ENCODE assay signal across 13 cellular contexts in the genomic region with DNA sequence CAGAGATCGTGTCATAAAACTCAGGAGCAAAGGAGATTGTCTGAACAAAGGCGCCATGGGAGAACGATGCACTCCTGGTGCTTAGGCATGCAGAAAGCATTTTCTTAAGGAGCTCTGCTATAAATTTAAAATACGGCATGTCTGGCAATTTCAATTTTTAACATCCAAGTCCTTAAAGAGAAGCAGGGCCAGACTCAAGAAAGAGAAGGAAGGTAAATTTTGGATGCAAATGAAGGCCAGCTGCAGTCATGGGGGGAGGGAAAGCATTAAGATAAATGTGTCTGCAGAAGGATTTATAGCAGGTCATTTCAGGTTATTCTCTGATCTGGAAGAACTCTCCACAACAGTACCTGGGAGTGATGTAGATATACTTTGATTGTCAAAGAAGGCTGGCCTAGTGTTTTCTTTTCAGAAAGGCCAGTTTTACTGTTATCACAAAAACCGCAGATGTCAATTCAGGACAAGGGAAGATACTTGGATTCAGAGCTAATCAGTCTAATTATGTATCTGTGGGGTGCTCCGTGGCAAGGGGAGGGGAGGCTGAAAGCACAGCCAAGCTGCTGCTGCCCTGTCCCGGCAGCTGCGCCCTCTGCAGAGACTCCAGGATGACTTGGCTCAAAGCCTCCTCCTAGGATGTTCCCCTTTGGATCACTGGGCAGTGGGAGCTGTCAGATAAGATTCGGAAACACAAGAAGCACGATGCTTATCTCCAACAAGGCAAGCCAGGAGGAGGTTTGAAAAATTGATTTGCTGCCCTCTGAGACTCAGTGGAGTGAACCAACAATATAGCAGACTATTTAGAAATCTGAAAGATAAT.
"Had no signal": no experiment of that assay in that cellular context is flagged by ENCODE, and none has a peak within 500 bp of the region (broad histone marks: within the 10 kb centered on the region; RNA-seq: fewer than 3 reads in every experiment).

No MANE protein-coding gene starts in this region.

- H3K27ac ChIP-seq: breast epithelium, parathyroid adenoma, right atrium auricular region had no signal

- ATAC-seq: activated T-cell treated with anti-CD3 and anti-CD28 coated beads, Interleukin-2, amount 50 U/mL, for 72 hours; esophagus mucosa; stimulated activated effector memory CD8-positive, alpha-beta T cell treated with anti-CD3 and anti-CD28 coated beads, Interleukin-12 subunit alpha, Interleukin-12 subunit beta, amount 100 ng/mL, for 72 hours had no signal

- H3K27me3 ChIP-seq: breast epithelium, dorsolateral prefrontal cortex, right atrium auricular region had no signal

- H3K4me3 ChIP-seq: breast epithelium, dorsolateral prefrontal cortex, right atrium auricular region, smooth muscle cell had no signal

- H3K4me1 ChIP-seq: breast epithelium, parathyroid adenoma had no signal

- H3K9me3 ChIP-seq: breast epithelium, right atrium auricular region had no signal

- DNase-seq: activated CD4-positive, alpha-beta memory T cell treated with anti-CD3 and anti-CD28 coated beads, Interleukin-2, amount 10 ng/mL, durations not matched to agents 7 days and 5 days; activated gamma-delta T cell treated with Interleukin-2 at 50 U/mL for 16 hours; activated naive CD8-positive, alpha-beta T cell treated with anti-CD3 and anti-CD28 coated beads for 36 hours; activated T-cell treated with anti-CD3 and anti-CD28 coated beads, Interleukin-2, amount 50 U/mL, for 72 hours; T-helper 9 cell; trophoblast cell had no signal

- H3K36me3 ChIP-seq: breast epithelium, right atrium auricular region had no signal
